In the genomic region with DNA sequence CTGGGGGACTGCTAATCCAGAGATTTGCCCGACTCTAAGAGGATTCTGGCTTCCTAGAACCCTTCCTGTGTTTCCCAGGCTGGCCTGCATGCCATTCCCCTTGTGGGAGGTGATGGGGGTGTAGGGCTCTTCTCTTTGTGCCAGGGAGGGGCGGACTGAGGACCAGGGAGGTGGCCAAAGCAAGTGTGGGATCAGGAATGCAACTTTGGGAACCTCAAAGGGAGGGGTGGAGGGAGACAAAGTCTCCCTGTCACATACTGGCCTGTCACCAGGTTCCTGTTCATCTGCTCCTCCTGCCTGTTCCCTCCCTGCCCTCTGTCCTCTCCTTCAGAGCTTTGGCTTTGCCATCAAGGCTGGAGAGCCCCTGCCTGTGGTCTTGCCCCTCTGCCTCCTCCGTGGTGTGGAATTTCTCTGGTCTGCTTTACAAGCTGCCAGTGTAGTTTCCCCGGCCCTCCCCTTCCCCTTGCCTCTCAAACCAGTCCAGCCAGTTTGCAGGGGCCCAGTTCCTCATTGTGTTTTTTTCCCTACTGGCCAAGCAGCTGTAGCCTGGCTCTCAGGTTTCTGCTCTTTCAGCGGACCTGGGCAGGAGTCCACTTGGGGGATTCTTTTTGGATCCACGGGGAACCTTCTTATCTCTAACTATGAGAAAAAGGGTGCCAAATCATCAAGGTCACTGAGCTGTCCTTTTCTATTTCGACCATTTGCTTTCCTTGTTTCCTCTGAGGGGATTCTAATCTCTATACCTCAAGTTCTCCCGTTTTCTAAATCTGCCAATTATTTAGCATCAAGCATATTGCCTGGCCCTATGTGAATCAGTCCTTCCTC, we compare ENCODE assay signal across 2 cellular contexts.
TF ChIP-seq lines count a peak whose summit lies in the region.

No MANE protein-coding gene starts in this region.

TF ChIP-seq in GM12878, 131 proteins besides CTCF, POLR2A, EP300 and RAD21:
- peak; percentile 41; the same call in 1 of the 2 replicates for TF ChIP-seq SPI1 (IDR thresholded peaks at IDR 0.05; ENCODE audit: borderline replicate concordance, insufficient read depth, low read depth, low read length)
- TF ChIP-seq SUPT20H (IDR thresholded peaks at IDR 0.05; ENCODE audit: borderline replicate concordance, control insufficient read depth, low read depth, low read length), result no peak

TF ChIP-seq in liver, 16 proteins besides CTCF, POLR2A, EP300 and RAD21:
- TF ChIP-seq, protein P1, sequence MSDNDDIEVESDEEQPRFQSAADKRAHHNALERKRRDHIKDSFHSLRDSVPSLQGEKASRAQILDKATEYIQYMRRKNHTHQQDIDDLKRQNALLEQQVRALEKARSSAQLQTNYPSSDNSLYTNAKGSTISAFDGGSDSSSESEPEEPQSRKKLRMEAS (IDR thresholded peaks at IDR 0.05), result no peak
- peak in 1 of 2 donors; percentile 40 for TF ChIP-seq HNF4A (conservative IDR thresholded peaks at IDR 0.05)
- TF ChIP-seq SP1 (IDR thresholded peaks at IDR 0.05), result peak; percentile 17
TF ChIP-seq in liver: peak in this region for 2.
